ENCODE assay signal across 29 cellular contexts in genomic region chr10:76040830-76041220, GRCh38.
"Had no signal": no experiment of that assay in that cellular context is flagged by ENCODE, and none has a peak within 500 bp of the region (broad histone marks: within the 10 kb centered on the region; RNA-seq: fewer than 3 reads in every experiment).

No MANE protein-coding gene starts in this region.

- H3K79me2 ChIP-seq: parathyroid adenoma had no signal

- H3K36me3 ChIP-seq: neural progenitor cell, ovary, suprapubic skin, tibial artery, transverse colon, upper lobe of left lung, vagina had no signal

- FAIRE-seq: urothelium cell line had no signal

- H3K27ac ChIP-seq: neural progenitor cell, ovary, parathyroid adenoma, psoas muscle, skin epidermis, spleen, suprapubic skin, testis, tibial artery, transverse colon, upper lobe of left lung, vagina had no signal

- ATAC-seq: natural killer cell; psoas muscle; right cardiac atrium; sciatic nerve; stimulated activated memory B cell treated with anti-CD40 and anti-IgM and Interleukin-4, amounts not matched to agents 10 μg/mL and 1 μg/mL and 100 μg/mL, for 72 hours; stimulated activated naive CD8-positive, alpha-beta T cell treated with anti-CD3 and anti-CD28 coated beads, Interleukin-15, amount 100 ng/mL, for 72 hours; stimulated activated naive CD8-positive, alpha-beta T cell treated with anti-CD3 and anti-CD28 coated beads, Interleukin-15, Interleukin-2, amounts not matched to agents 100 U/mL and 50 U/mL, for 24 hours had no signal

- H3K9me3 ChIP-seq: ovary, suprapubic skin, testis, transverse colon, vagina had no signal

- H3K4me3 ChIP-seq: neural progenitor cell, ovary, psoas muscle, skin epidermis, smooth muscle cell, spleen, suprapubic skin, testis, tibial artery, transverse colon, upper lobe of left lung, vagina had no signal

- H3K4me2 ChIP-seq: neural progenitor cell, smooth muscle cell had no signal

- H2AFZ ChIP-seq: neural progenitor cell, parathyroid adenoma had no signal

- H3K4me1 ChIP-seq: parathyroid adenoma, psoas muscle, testis, vagina had no signal

- H3K9ac ChIP-seq: neural progenitor cell, parathyroid adenoma had no signal

- DNase-seq: natural killer cell; occipital lobe; ovary; posterior cingulate gyrus; psoas muscle; right cardiac atrium; spleen; stimulated activated CD4-positive, alpha-beta T cell treated with anti-CD3 and anti-CD28 coated beads, Interleukin-12 subunit alpha, Interleukin-12 subunit beta, amount 100 ng/mL, for 4 hours; stimulated activated CD4-positive, alpha-beta T cell treated with anti-CD3 and anti-CD28 coated beads, Interleukin-1b, Interleukin-23, amount 100 ng/mL, for 48 hours; stimulated activated CD4-positive, alpha-beta T cell treated with anti-CD3 and anti-CD28 coated beads, Interleukin-4, amount 100 ng/mL, for 1 hour; stimulated activated CD4-positive, alpha-beta T cell treated with anti-CD3 and anti-CD28 coated beads, Interleukin-4, amount 100 ng/mL, for 4 hours; stimulated activated CD8-positive, alpha-beta memory T cell treated with anti-CD3 and anti-CD28 coated beads, Interleukin-4, amount 100 ng/mL, for 48 hours; stimulated activated naive CD4-positive, alpha-beta T cell; stimulated activated naive CD8-positive, alpha-beta T cell treated with anti-CD3 and anti-CD28 coated beads, Interleukin-15, amount 100 ng/mL, for 72 hours; stimulated activated naive CD8-positive, alpha-beta T cell treated with anti-CD3 and anti-CD28 coated beads, Interleukin-15, Interleukin-2, amounts not matched to agents 100 U/mL and 50 U/mL, for 24 hours; substantia nigra; testis; tibial artery; transverse colon; upper lobe of left lung had no signal

- H3K27me3 ChIP-seq: ovary, spleen, suprapubic skin, testis, tibial artery, transverse colon, upper lobe of left lung, vagina had no signal
